Comparison of ENCODE assay signal across 1 cellular context in the genomic region with DNA sequence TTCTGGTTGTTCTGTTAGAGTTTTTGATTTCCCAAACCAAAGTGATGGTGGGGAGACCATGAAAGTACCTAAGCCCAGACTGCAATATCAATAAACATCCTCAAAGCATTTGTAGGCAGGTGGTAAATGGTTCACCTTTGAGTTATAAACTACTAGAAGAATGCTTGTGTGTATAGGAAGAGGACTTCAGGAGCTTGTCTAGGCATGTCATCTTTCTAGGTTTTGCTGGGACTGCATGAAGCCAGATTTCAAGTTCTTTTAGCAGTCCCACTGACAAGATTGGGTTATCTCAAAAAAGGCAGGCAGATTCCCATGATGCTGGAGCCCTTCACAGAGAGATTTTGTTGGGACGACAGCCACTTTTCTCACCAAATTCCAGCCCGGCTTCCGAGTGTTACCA.
TF ChIP-seq lines count a peak whose summit lies in the region.

No MANE protein-coding gene starts in this region.

TF ChIP-seq in H1, 55 proteins besides CTCF, POLR2A, EP300 and RAD21:
- TF ChIP-seq CREB1 (IDR thresholded peaks at IDR 0.05): no peak
- TF ChIP-seq CHD2 (IDR thresholded peaks at IDR 0.05; ENCODE audit: low read length): no peak
- TF ChIP-seq SIN3A (conservative IDR thresholded peaks at IDR 0.05 in 1 of 2, IDR thresholded peaks at IDR 0.05 in 1 of 2; ENCODE audit: low read depth in 1 of 2, low read length in 2 of 2): no peak
- TF ChIP-seq GTF2F1 (IDR thresholded peaks at IDR 0.05; ENCODE audit: borderline replicate concordance, low read depth, low read length): no peak
- no peak for TF ChIP-seq EGR1 (IDR thresholded peaks at IDR 0.05; ENCODE audit: borderline replicate concordance, low read depth, low read length)
- TF ChIP-seq NRF1 (IDR thresholded peaks at IDR 0.05; ENCODE audit: low read depth, low read length): no peak
- no peak for TF ChIP-seq SP1 (IDR thresholded peaks at IDR 0.05; ENCODE audit: low read depth, low read length)
- no peak for TF ChIP-seq CBX8 (IDR thresholded peaks at IDR 0.05; ENCODE audit: borderline replicate concordance, low read depth, low read length)
- no peak for TF ChIP-seq HDAC2 (IDR thresholded peaks at IDR 0.05; ENCODE audit: borderline replicate concordance in 1 of 2, low read depth in 2 of 2, low read length in 2 of 2)
- no peak for TF ChIP-seq ZNF274 (IDR thresholded peaks at IDR 0.05; ENCODE audit: borderline replicate concordance, extremely low read depth, low read length)
- TF ChIP-seq, protein P1, sequence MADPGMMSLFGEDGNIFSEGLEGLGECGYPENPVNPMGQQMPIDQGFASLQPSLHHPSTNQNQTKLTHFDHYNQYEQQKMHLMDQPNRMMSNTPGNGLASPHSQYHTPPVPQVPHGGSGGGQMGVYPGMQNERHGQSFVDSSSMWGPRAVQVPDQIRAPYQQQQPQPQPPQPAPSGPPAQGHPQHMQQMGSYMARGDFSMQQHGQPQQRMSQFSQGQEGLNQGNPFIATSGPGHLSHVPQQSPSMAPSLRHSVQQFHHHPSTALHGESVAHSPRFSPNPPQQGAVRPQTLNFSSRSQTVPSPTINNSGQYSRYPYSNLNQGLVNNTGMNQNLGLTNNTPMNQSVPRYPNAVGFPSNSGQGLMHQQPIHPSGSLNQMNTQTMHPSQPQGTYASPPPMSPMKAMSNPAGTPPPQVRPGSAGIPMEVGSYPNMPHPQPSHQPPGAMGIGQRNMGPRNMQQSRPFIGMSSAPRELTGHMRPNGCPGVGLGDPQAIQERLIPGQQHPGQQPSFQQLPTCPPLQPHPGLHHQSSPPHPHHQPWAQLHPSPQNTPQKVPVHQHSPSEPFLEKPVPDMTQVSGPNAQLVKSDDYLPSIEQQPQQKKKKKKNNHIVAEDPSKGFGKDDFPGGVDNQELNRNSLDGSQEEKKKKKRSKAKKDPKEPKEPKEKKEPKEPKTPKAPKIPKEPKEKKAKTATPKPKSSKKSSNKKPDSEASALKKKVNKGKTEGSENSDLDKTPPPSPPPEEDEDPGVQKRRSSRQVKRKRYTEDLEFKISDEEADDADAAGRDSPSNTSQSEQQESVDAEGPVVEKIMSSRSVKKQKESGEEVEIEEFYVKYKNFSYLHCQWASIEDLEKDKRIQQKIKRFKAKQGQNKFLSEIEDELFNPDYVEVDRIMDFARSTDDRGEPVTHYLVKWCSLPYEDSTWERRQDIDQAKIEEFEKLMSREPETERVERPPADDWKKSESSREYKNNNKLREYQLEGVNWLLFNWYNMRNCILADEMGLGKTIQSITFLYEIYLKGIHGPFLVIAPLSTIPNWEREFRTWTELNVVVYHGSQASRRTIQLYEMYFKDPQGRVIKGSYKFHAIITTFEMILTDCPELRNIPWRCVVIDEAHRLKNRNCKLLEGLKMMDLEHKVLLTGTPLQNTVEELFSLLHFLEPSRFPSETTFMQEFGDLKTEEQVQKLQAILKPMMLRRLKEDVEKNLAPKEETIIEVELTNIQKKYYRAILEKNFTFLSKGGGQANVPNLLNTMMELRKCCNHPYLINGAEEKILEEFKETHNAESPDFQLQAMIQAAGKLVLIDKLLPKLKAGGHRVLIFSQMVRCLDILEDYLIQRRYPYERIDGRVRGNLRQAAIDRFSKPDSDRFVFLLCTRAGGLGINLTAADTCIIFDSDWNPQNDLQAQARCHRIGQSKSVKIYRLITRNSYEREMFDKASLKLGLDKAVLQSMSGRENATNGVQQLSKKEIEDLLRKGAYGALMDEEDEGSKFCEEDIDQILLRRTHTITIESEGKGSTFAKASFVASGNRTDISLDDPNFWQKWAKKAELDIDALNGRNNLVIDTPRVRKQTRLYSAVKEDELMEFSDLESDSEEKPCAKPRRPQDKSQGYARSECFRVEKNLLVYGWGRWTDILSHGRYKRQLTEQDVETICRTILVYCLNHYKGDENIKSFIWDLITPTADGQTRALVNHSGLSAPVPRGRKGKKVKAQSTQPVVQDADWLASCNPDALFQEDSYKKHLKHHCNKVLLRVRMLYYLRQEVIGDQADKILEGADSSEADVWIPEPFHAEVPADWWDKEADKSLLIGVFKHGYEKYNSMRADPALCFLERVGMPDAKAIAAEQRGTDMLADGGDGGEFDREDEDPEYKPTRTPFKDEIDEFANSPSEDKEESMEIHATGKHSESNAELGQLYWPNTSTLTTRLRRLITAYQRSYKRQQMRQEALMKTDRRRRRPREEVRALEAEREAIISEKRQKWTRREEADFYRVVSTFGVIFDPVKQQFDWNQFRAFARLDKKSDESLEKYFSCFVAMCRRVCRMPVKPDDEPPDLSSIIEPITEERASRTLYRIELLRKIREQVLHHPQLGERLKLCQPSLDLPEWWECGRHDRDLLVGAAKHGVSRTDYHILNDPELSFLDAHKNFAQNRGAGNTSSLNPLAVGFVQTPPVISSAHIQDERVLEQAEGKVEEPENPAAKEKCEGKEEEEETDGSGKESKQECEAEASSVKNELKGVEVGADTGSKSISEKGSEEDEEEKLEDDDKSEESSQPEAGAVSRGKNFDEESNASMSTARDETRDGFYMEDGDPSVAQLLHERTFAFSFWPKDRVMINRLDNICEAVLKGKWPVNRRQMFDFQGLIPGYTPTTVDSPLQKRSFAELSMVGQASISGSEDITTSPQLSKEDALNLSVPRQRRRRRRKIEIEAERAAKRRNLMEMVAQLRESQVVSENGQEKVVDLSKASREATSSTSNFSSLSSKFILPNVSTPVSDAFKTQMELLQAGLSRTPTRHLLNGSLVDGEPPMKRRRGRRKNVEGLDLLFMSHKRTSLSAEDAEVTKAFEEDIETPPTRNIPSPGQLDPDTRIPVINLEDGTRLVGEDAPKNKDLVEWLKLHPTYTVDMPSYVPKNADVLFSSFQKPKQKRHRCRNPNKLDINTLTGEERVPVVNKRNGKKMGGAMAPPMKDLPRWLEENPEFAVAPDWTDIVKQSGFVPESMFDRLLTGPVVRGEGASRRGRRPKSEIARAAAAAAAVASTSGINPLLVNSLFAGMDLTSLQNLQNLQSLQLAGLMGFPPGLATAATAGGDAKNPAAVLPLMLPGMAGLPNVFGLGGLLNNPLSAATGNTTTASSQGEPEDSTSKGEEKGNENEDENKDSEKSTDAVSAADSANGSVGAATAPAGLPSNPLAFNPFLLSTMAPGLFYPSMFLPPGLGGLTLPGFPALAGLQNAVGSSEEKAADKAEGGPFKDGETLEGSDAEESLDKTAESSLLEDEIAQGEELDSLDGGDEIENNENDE (IDR thresholded peaks at IDR 0.05; ENCODE audit: insufficient replicate concordance, low read length): no peak
- no peak for TF ChIP-seq RBBP5 (IDR thresholded peaks at IDR 0.05; ENCODE audit: borderline replicate concordance, low read depth, low read length)
- no peak for TF ChIP-seq SIX5 (IDR thresholded peaks at IDR 0.05; ENCODE audit: low read depth, low read length)
- TF ChIP-seq JUND (IDR thresholded peaks at IDR 0.05; ENCODE audit: low read length): no peak
- TF ChIP-seq RNF2 (IDR thresholded peaks at IDR 0.05; ENCODE audit: borderline replicate concordance, low read depth, low read length, missing control alignments, poor library complexity, severe bottlenecking): no peak
- TF ChIP-seq CHD1 (IDR thresholded peaks at IDR 0.05; ENCODE audit: low read depth, low read length): no peak
- no peak for TF ChIP-seq SUZ12 (IDR thresholded peaks at IDR 0.05; ENCODE audit: low read length)
- TF ChIP-seq POU5F1 (IDR thresholded peaks at IDR 0.05; ENCODE audit: low read depth, low read length): no peak
- TF ChIP-seq ASH2L (IDR thresholded peaks at IDR 0.05; ENCODE audit: low read length): no peak
- no peak for TF ChIP-seq KDM1A (IDR thresholded peaks at IDR 0.05; ENCODE audit: borderline replicate concordance, low read length)
